In the genomic region with DNA sequence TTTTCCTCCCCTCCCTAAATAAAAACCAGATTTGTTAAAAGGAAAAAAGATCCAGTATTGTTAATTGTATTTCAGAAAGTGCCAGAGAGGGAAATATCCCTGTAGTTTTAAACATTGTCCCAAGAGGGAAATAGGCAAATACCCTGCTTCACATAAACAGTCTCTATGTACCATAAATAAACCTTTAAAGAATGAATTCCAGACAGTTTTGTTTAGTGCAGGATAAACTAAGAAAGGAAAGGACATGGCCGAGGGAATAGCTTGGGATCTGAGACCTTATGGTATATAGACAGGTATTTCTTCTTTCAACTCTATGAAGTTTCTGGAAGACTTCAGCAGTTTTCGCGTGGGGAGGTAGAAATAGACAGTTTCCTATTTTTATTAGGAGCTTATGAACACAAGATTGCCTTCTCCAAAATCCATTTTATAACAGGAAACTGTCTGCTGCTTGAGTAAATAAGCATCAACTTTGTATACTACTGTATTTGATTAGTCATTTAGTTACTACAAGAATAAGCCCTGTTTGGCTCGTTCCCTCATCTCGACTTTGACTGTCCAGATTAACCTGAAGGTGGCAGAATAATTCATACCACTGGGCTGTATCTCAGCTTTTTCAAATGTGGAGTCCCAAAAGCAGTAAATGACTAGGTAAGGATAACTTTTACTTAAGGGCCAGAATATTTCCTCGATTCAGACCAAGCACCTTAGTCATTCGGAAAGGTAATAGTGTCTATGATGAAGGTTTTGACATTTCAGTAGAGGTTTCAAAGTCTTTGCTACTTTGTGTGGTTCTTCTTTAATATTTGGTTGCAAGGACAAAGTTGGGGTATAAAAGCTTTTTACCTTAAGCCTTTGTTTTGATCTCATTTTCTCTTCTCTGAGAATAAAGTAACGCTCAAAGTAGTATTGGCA, we compare ENCODE assay signal across 1 cellular context.
TF ChIP-seq lines count a peak whose summit lies in the region.

No MANE protein-coding gene starts in this region.

TF ChIP-seq in K562, 482 proteins besides CTCF, POLR2A, EP300 and RAD21 (continued from another document and continues in another):
- TF ChIP-seq CTCFL (IDR thresholded peaks at IDR 0.05; ENCODE audit: borderline replicate concordance, insufficient read depth, low read depth, low read length, poor library complexity, severe bottlenecking) = no peak
- TF ChIP-seq ZNF592 (IDR thresholded peaks at IDR 0.05) = peak; percentile 94
- TF ChIP-seq JUND (IDR thresholded peaks at IDR 0.05; ENCODE audit: borderline replicate concordance, low read depth, low read length) = peak; percentile 52; the same call in 1 of the 2 replicates
- no peak; the same call in 2 of the 3 replicates for TF ChIP-seq JUND (tag; IDR thresholded peaks at IDR 0.05; ENCODE audit: borderline replicate concordance, low read depth, low read length)
- 0 out of 2 replicates have a peak, but pooled peaks have one; percentile 42 for TF ChIP-seq KAT7 (CRISPR knock-in tag; IDR thresholded peaks at IDR 0.05; ENCODE audit: borderline replicate concordance)
- TF ChIP-seq CHD2 (IDR thresholded peaks at IDR 0.05; ENCODE audit: low read depth, low read length) = no peak
- TF ChIP-seq HMBOX1 (IDR thresholded peaks at IDR 0.05) = peak; percentile 95
- TF ChIP-seq BRD9 (IDR thresholded peaks at IDR 0.05; ENCODE audit: low read depth, partially characterized antibody) = peak; percentile 81
- 0 out of 2 replicates have a peak, but pooled peaks have one; percentile 25 for TF ChIP-seq ZNF395 (CRISPR knock-in tag; IDR thresholded peaks at IDR 0.05)
- no peak for TF ChIP-seq GATAD2A (IDR thresholded peaks at IDR 0.05)
- TF ChIP-seq FOSL1 (tag; conservative IDR thresholded peaks at IDR 0.05) = peak; percentile 24; the same call in 1 of the 2 replicates
- TF ChIP-seq, protein P1, sequence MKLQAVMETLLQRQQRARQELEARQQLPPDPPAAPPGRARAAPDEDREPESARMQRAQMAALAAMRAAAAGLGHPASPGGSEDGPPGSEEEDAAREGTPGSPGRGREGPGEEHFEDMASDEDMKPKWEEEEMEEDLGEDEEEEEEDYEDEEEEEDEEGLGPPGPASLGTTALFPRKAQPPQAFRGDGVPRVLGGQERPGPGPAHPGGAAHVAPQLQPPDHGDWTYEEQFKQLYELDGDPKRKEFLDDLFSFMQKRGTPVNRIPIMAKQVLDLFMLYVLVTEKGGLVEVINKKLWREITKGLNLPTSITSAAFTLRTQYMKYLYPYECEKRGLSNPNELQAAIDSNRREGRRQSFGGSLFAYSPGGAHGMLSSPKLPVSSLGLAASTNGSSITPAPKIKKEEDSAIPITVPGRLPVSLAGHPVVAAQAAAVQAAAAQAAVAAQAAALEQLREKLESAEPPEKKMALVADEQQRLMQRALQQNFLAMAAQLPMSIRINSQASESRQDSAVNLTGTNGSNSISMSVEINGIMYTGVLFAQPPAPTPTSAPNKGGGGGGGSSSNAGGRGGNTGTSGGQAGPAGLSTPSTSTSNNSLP (IDR thresholded peaks at IDR 0.05; ENCODE audit: borderline replicate concordance, low read depth, low read length) = peak; percentile 89
- 0 out of 2 replicates have a peak, but pooled peaks have one; percentile 24 for TF ChIP-seq STAT5A (IDR thresholded peaks at IDR 0.05; ENCODE audit: borderline replicate concordance, low read length)
- TF ChIP-seq NFE2 (IDR thresholded peaks at IDR 0.05; ENCODE audit: low read depth) = peak; percentile 33
- peak in 1 of 2 experiments; percentile 39; a peak in 1 of 4 replicates for TF ChIP-seq UBTF (IDR thresholded peaks at IDR 0.05; ENCODE audit: borderline replicate concordance in 1 of 2, low read depth in 2 of 2, low read length in 2 of 2)
- no peak for TF ChIP-seq CEBPB (tag; IDR thresholded peaks at IDR 0.05)
- TF ChIP-seq FIP1L1 (IDR thresholded peaks at IDR 0.05; ENCODE audit: low read depth, low read length, poor library complexity, severe bottlenecking) = no peak
- TF ChIP-seq TEAD2 (tag; IDR thresholded peaks at IDR 0.05) = no peak
- TF ChIP-seq, protein P2, sequence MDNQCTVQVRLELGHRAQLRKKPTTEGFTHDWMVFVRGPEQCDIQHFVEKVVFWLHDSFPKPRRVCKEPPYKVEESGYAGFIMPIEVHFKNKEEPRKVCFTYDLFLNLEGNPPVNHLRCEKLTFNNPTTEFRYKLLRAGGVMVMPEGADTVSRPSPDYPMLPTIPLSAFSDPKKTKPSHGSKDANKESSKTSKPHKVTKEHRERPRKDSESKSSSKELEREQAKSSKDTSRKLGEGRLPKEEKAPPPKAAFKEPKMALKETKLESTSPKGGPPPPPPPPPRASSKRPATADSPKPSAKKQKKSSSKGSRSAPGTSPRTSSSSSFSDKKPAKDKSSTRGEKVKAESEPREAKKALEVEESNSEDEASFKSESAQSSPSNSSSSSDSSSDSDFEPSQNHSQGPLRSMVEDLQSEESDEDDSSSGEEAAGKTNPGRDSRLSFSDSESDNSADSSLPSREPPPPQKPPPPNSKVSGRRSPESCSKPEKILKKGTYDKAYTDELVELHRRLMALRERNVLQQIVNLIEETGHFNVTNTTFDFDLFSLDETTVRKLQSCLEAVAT (IDR thresholded peaks at IDR 0.05) = no peak
- TF ChIP-seq POLR2H (tag; IDR thresholded peaks at IDR 0.05; ENCODE audit: low read depth) = 0 out of 2 replicates have a peak, but pooled peaks have one; percentile 40
- TF ChIP-seq SMC3 (conservative IDR thresholded peaks at IDR 0.05; ENCODE audit: insufficient read depth, low read depth, low read length) = 0 out of 2 replicates have a peak, but pooled peaks have one; percentile 36
- peak; percentile 46; the same call in 1 of the 2 replicates for TF ChIP-seq ZNF316 (IDR thresholded peaks at IDR 0.05)
- TF ChIP-seq NONO (IDR thresholded peaks at IDR 0.05; ENCODE audit: low read depth in 2 of 2, low read length in 1 of 2) = 0 out of 4 replicates have a peak, but pooled peaks of 1 of the 2 experiments have one; percentile 8
- peak; percentile 71 for TF ChIP-seq C11orf30 (IDR thresholded peaks at IDR 0.05; ENCODE audit: low read depth)
- peak in 1 of 2 experiments; percentile 52; a peak in 1 of 3 replicates for TF ChIP-seq CBX3 (IDR thresholded peaks at IDR 0.05; ENCODE audit: borderline replicate concordance in 1 of 2, low read length in 2 of 2)
- TF ChIP-seq TRIM28 (IDR thresholded peaks at IDR 0.05) = no peak
- TF ChIP-seq, protein P3, sequence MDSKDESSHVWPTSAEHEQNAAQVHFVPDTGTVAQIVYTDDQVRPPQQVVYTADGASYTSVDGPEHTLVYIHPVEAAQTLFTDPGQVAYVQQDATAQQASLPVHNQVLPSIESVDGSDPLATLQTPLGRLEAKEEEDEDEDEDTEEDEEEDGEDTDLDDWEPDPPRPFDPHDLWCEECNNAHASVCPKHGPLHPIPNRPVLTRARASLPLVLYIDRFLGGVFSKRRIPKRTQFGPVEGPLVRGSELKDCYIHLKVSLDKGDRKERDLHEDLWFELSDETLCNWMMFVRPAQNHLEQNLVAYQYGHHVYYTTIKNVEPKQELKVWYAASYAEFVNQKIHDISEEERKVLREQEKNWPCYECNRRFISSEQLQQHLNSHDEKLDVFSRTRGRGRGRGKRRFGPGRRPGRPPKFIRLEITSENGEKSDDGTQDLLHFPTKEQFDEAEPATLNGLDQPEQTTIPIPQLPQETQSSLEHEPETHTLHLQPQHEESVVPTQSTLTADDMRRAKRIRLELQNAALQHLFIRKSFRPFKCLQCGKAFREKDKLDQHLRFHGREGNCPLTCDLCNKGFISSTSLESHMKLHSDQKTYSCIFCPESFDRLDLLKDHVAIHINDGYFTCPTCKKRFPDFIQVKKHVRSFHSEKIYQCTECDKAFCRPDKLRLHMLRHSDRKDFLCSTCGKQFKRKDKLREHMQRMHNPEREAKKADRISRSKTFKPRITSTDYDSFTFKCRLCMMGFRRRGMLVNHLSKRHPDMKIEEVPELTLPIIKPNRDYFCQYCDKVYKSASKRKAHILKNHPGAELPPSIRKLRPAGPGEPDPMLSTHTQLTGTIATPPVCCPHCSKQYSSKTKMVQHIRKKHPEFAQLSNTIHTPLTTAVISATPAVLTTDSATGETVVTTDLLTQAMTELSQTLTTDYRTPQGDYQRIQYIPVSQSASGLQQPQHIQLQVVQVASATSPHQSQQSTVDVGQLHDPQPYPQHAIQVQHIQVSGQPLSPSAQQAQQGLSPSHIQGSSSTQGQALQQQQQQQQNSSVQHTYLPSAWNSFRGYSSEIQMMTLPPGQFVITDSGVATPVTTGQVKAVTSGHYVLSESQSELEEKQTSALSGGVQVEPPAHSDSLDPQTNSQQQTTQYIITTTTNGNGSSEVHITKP (IDR thresholded peaks at IDR 0.05; ENCODE audit: partially characterized antibody) = peak; percentile 24
